In the genomic region with DNA sequence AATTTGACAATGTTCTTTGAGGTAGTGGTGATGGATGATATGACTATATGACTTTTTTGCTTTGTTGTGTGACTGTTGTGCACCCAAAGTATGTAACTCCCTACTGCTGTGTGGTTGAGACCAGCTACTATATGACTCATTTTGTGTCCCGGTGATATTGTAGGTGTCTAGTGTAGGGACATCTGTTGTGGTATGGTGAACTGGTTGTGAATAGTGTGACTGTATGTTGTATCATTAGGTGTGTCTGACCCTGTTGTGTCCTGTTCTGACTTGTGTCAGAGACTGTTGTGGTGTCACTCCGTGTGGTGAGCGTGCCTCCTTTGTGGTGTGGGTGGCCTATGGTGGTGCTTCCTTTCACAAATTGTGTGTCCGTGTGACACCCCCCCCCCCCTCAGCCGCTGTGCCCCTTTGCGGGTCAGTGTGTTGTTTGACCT, we compare ENCODE assay signal across 1 cellular context.
TF ChIP-seq lines count a peak whose summit lies in the region.

No MANE protein-coding gene starts in this region.

TF ChIP-seq in H1, 55 proteins besides CTCF, POLR2A, EP300 and RAD21 (continued from another document):
- no peak; a peak in 1 of 4 replicates for TF ChIP-seq SIN3A (conservative IDR thresholded peaks at IDR 0.05 in 1 of 2, IDR thresholded peaks at IDR 0.05 in 1 of 2; ENCODE audit: low read depth in 1 of 2, low read length in 2 of 2)
- TF ChIP-seq, protein P1, sequence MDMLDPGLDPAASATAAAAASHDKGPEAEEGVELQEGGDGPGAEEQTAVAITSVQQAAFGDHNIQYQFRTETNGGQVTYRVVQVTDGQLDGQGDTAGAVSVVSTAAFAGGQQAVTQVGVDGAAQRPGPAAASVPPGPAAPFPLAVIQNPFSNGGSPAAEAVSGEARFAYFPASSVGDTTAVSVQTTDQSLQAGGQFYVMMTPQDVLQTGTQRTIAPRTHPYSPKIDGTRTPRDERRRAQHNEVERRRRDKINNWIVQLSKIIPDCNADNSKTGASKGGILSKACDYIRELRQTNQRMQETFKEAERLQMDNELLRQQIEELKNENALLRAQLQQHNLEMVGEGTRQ (IDR thresholded peaks at IDR 0.05; ENCODE audit: low read length), result no peak
- no peak for TF ChIP-seq GTF2F1 (IDR thresholded peaks at IDR 0.05; ENCODE audit: borderline replicate concordance, low read depth, low read length)
- TF ChIP-seq SIRT6 (IDR thresholded peaks at IDR 0.05; ENCODE audit: low read length), result no peak
- TF ChIP-seq CHD7 (IDR thresholded peaks at IDR 0.05; ENCODE audit: insufficient replicate concordance, low read length), result no peak
